ENCODE assay signal across 8 cellular contexts in genomic region chr16:31873556-31874353, GRCh38. TPM values are rescaled to one million over a fixed set of nuclear protein-coding genes. Genes with fewer than 3 reads are reported as not detected.
DNase-seq lines count a peak whose midpoint lies in the region; ATAC-seq, FAIRE-seq and TF ChIP-seq lines count a peak whose summit lies in the region.

TSS of gene ZNF267 (plus strand) at chr16:31873807. CDS start at chr16:31873967, 160 bp downstream.

- peaks cover 30% of the 10 kb centered on the region for H4K20me1 ChIP-seq in astrocyte (ENCODE audit: insufficient read depth, low read length)

- in situ Hi-C loops in GM13977 (cut with MboI; ENCODE audit: low pct_unique_long_range_greater_than_20kb, low sequenced_read_pairs, unreplicated experiment): loop anchor here (25.0 kb wide), 1 partner anchor 411 kb away; the partner anchor contains the start of genes ARMC5 and TGFB1I1

- H3K9me3 Mint-ChIP-seq in astrocyte (ENCODE audit: unreplicated experiment): no peaks in the 10 kb centered on the region

- peaks cover 44% of the 10 kb centered on the region for H3K4me1 ChIP-seq in astrocyte (ENCODE audit: insufficient read depth, low read length)

- peaks cover 2% of the 10 kb centered on the region for H3K27me3 Mint-ChIP-seq in astrocyte (ENCODE audit: low read depth, unreplicated experiment)

- H3K4me1 Mint-ChIP-seq in astrocyte (ENCODE audit: low read depth, unreplicated experiment): peaks cover 41% of the 10 kb centered on the region

- H3K4me3 ChIP-seq in astrocyte (ENCODE audit: insufficient read depth, low read depth, low read length): peak within 1 kb of the TSS; percentile 100
- peak within 1 kb of the TSS; percentile 93 for H3K4me3 ChIP-seq in retinal pigment epithelial cell (ENCODE audit: low read length)

- H3K4me3 Mint-ChIP-seq in astrocyte (ENCODE audit: unreplicated experiment): peak within 1 kb of the TSS; percentile 82

- H3K27me3 ChIP-seq in astrocyte (ENCODE audit: insufficient read depth, low read length): no peaks in the 10 kb centered on the region

- TF ChIP-seq CTCF in GM13977 (IDR thresholded peaks at IDR 0.05; ENCODE audit: extremely low read depth, insufficient read depth, missing control alignments) (no peak), astrocyte (IDR thresholded peaks at IDR 0.05; ENCODE audit: insufficient read depth, low read depth, low read length) (no peak), retinal pigment epithelial cell (conservative IDR thresholded peaks at IDR 0.05; ENCODE audit: low read depth, low read length) (no peak)

- no peaks in the 10 kb centered on the region for H3K36me3 ChIP-seq in astrocyte (ENCODE audit: insufficient read depth, low read length)

- DNase-seq in GM13977 (ENCODE audit: low spot score) (peak; percentile 88), NCI-H1694 treated with DMSO at 0.1 percent for 48 hours (lab: John Stamatoyannopoulos, UW) (peak; percentile 52), T-helper 22 cell (ENCODE audit: low read depth) (peak; percentile 89), astrocyte (ENCODE audit: low read depth) (peak; percentile 75), hepatic stellate cell (ENCODE audit: low spot score) (peak; percentile 92), retinal pigment epithelial cell (ENCODE audit: low read depth) (peak; percentile 64), GM19240 (ENCODE audit: insufficient read length, low spot score) (no peak)

- peak within 1 kb of the TSS; percentile 99 for H3K9ac ChIP-seq in astrocyte (ENCODE audit: low read length)

- H3K36me3 Mint-ChIP-seq in astrocyte (ENCODE audit: low read depth, unreplicated experiment): peaks cover 2% of the 10 kb centered on the region

- no peaks in the 10 kb centered on the region for H3K9me3 ChIP-seq in astrocyte (ENCODE audit: insufficient read depth, low read depth, low read length)

- ATAC-seq in HG02870 (IDR thresholded peaks at IDR 0.05; ENCODE audit: unreplicated experiment): peak; percentile 43

- peak within 1 kb of the TSS; percentile 82 for H2AFZ ChIP-seq in astrocyte (ENCODE audit: low read depth, low read length)

- peaks cover 48% of the 10 kb centered on the region for H3K79me2 ChIP-seq in astrocyte (ENCODE audit: insufficient read depth, low read length)

- H3K4me2 ChIP-seq in astrocyte (ENCODE audit: low read length): peak within 1 kb of the TSS; percentile 99

- peak within 1 kb of the TSS; percentile 91 for H3K27ac Mint-ChIP-seq in astrocyte (ENCODE audit: unreplicated experiment)

- H3K27ac ChIP-seq in astrocyte (ENCODE audit: low read depth, low read length): peak within 1 kb of the TSS; percentile 93

- no peak for FAIRE-seq in astrocyte (lab: Jason Lieb, UNC)

RNA-seq across cellular contexts. Expression of gene ZNF267, which starts in this region (rescaled TPM):
- total RNA-seq in astrocyte: 16.5 and 19.6 TPM in 2 replicates
